16 cellular contexts compared by ENCODE assay signal in genomic region chr9:114000063-114000454, GRCh38.
A peak's percentile ranks its signal among the peaks of the same experiment; 100 is the strongest.
DNase-seq lines count a peak whose midpoint lies in the region; ATAC-seq and TF ChIP-seq lines count a peak whose summit lies in the region.
"Had no signal": no experiment of that assay in that cellular context is flagged by ENCODE, and none has a peak within 500 bp of the region (broad histone marks: within the 10 kb centered on the region; RNA-seq: fewer than 3 reads in every experiment).

No MANE protein-coding gene starts in this region.

- TF ChIP-seq EP300 in sigmoid colon (IDR thresholded peaks at IDR 0.05) (no peak), transverse colon (IDR thresholded peaks at IDR 0.05; ENCODE audit: low read depth) (no peak)

- no peak overlapping the region for H3K27ac Mint-ChIP-seq in CD14-positive monocyte

- H3K9me3 ChIP-seq in sigmoid colon (no peaks in the 10 kb centered on the region), transverse colon (no peaks in the 10 kb centered on the region)
- H3K9me3 ChIP-seq: BLaER1 treated with 17β-estradiol and CSF1 and Interleukin-3, amounts not matched to agents 10 nM and 100 nM had no signal

- intact Hi-C loops in CD14-positive monocyte (cut with micrococcal nuclease), result loop anchor here in 1 of 2 donors (10.0 kb wide), 1 partner anchor 65 kb away; no protein-coding TSS in a partner anchor
- intact Hi-C loops in sigmoid colon (cut with DNase I), result no loop called here
- intact Hi-C loops in transverse colon (cut with DNase I; ENCODE audit: low total_unique reads), result no loop called here

- no peak for TF ChIP-seq CTCF in CD14-positive monocyte (IDR thresholded peaks at IDR 0.05)
- TF ChIP-seq CTCF in sigmoid colon (IDR thresholded peaks at IDR 0.05), result no peak
- no peak for TF ChIP-seq CTCF in transverse colon (IDR thresholded peaks at IDR 0.05)

- no peak overlapping the region for H3K4me3 ChIP-seq in H7 (ENCODE audit: insufficient read depth, low read depth, low read length)
- no peak overlapping the region for H3K4me3 ChIP-seq in sigmoid colon
- no peak overlapping the region for H3K4me3 ChIP-seq in transverse colon
- H3K4me3 ChIP-seq: BLaER1 treated with 17β-estradiol and CSF1 and Interleukin-3, amounts not matched to agents 10 nM and 100 nM; PC-9 had no signal

- in situ Hi-C loops in transverse colon (cut with MboI; ENCODE audit: low pct_ligation_motif_present in 1 of 4, low pct_unique_long_range_greater_than_20kb in 1 of 4, low sequenced_read_pairs in 3 of 4), result no loop called here

- ATAC-seq in left lobe of liver, result no peak

- TF ChIP-seq POLR2A in sigmoid colon (IDR thresholded peaks at IDR 0.05) (no peak), transverse colon (IDR thresholded peaks at IDR 0.05) (no peak)

- peaks cover 0 to 2% (median 0%) of the 10 kb centered on the region in 7 donors for H3K9me3 Mint-ChIP-seq in CD14-positive monocyte

- DNase-seq in CD14-positive monocyte (ENCODE audit: low spot score) (peak; percentile 16), H7 (peak; percentile 16), left lobe of liver (ENCODE audit: low spot score) (peak; percentile 36), sigmoid colon (peak; percentile 40), activated gamma-delta T cell treated with Interleukin-2 at 50 U/mL for 16 hours (no peak), RKO (ENCODE audit: low spot score) (no peak), transverse colon (no peak), H4 (ENCODE audit: low spot score) (no peak)
- DNase-seq: EL, Kasumi-1, NCI-H1105 treated with DMSO at 0.1 percent for 48 hours, NCI-H187 treated with DMSO at 0.1 percent for 48 hours, NCI-H774, PC-9, Right ventricle myocardium superior had no signal

- peaks cover 1% of the 10 kb centered on the region; the same call in 1 of the 2 replicates for H3K36me3 ChIP-seq in H7 (replicated peaks; ENCODE audit: control insufficient read depth, insufficient read depth, low read length)
- peaks cover 0 to 6% (median 0%) of the 10 kb centered on the region in 4 donors for H3K36me3 ChIP-seq in sigmoid colon
- H3K36me3 ChIP-seq in transverse colon, result no peaks in the 10 kb centered on the region

- peaks cover 13 to 14% of the 10 kb centered on the region in 2 donors for H3K36me3 Mint-ChIP-seq in CD14-positive monocyte

- H3K27ac ChIP-seq in sigmoid colon (no peak overlapping the region), transverse colon (no peak overlapping the region)
- H3K27ac ChIP-seq: PC-9 had no signal

- no peak overlapping the region for H3K4me3 Mint-ChIP-seq in CD14-positive monocyte

- H3K27me3 Mint-ChIP-seq in CD14-positive monocyte (ENCODE audit: low read depth in 3 of 3), result peaks cover 5 to 8% (median 5%) of the 10 kb centered on the region in 3 donors

- peaks cover 0 to 6% (median 2%) of the 10 kb centered on the region in 4 donors for H3K4me1 ChIP-seq in sigmoid colon
- peaks cover 0 to 7% (median 3%) of the 10 kb centered on the region in 4 donors for H3K4me1 ChIP-seq in transverse colon

- peaks cover 16% of the 10 kb centered on the region for H3K4me1 Mint-ChIP-seq in CD14-positive monocyte

- 87 to 91% methylated on average over 13 of the region's 13 CpGs for WGBS in sigmoid colon, 2 donors
- 86 to 87% methylated on average over 6 to 13 of the region's 13 CpGs for WGBS in transverse colon (ENCODE audit: low coverage in 1 of 2), 2 donors

- H3K27me3 ChIP-seq in H7 (ENCODE audit: control insufficient read depth, insufficient read depth, low read length), result no peaks in the 10 kb centered on the region
- H3K27me3 ChIP-seq in sigmoid colon, result no peaks in the 10 kb centered on the region
- H3K27me3 ChIP-seq in transverse colon, result no peaks in the 10 kb centered on the region

Comparison
In these comparisons a context has a peak if more than half of its experiments do, and no peak if none do; other contexts are left out.
1. DNase-seq: peak in CD14-positive monocyte (single experiment), H7 (single experiment), left lobe of liver (single experiment) and sigmoid colon (single experiment); none in activated gamma-delta T cell treated with Interleukin-2 at 50 U/mL for 16 hours (single experiment), RKO (single experiment), transverse colon (single experiment) and H4 (single experiment).